In genomic region chr7:76149847-76150691, GRCh38 we compare ENCODE assay signal across 14 cellular contexts. TPM values are rescaled to one million over a fixed set of nuclear protein-coding genes. Genes with fewer than 3 reads are reported as not detected.
DNase-seq lines count a peak whose midpoint lies in the region; ATAC-seq, FAIRE-seq and TF ChIP-seq lines count a peak whose summit lies in the region.
"Had no signal": no experiment of that assay in that cellular context is flagged by ENCODE, and none has a peak within 500 bp of the region (broad histone marks: within the 10 kb centered on the region; RNA-seq: fewer than 3 reads in every experiment).

No MANE protein-coding gene starts in this region.

- H4K20me1 ChIP-seq in HepG2 (ENCODE audit: insufficient read depth, low read length): no peaks in the 10 kb centered on the region

- no peak for TF ChIP-seq EP300 in HepG2 (IDR thresholded peaks at IDR 0.05; ENCODE audit: low read depth in 2 of 2, low read length in 2 of 2)
- no peak for TF ChIP-seq EP300 in HepG2 (CRISPR knock-in tag; IDR thresholded peaks at IDR 0.05; ENCODE audit: borderline replicate concordance)
- TF ChIP-seq EP300 in stomach (IDR thresholded peaks at IDR 0.05): no peak

- ATAC-seq in right lobe of liver (peak in 3 of 4 donors; percentile 30 to 58 (median 46)), HepG2 (no peak), lower lobe of right lung (peak; percentile 12 to 45), GM18861 (IDR thresholded peaks at IDR 0.05; ENCODE audit: unreplicated experiment) (no peak)
- ATAC-seq: activated T-helper 17 cell treated with anti-CD3 and anti-CD28 coated beads, Interleukin-2, amount 50 U/mL, for 72 hours; T-cell had no signal

- no peaks in the 10 kb centered on the region for H3K9me3 ChIP-seq in right lobe of liver
- H3K9me3 ChIP-seq in HepG2 (ENCODE audit: low read length): no peaks in the 10 kb centered on the region
- H3K9me3 ChIP-seq in lower lobe of right lung: no peaks in the 10 kb centered on the region
- no peaks in the 10 kb centered on the region for H3K9me3 ChIP-seq in stomach
- H3K9me3 ChIP-seq: MG63, Peyer's patch had no signal

- POLR2A ChIA-PET in HepG2 (lab: Yijun Ruan, JAX): no interaction called here

- in situ Hi-C loops in HepG2 (cut with HindIII; ENCODE audit: extremely low pct_ligation_motif_present, low pct_unique_long_range_greater_than_20kb): no loop called here

- no peak overlapping the region for H3K27ac ChIP-seq in right lobe of liver
- no peak overlapping the region for H3K27ac ChIP-seq in HepG2 (ENCODE audit: extremely low read length, insufficient read depth, low read length)
- H3K27ac ChIP-seq in angular gyrus (ENCODE audit: low read depth, low read length): peak overlapping the region; percentile 30
- H3K27ac ChIP-seq in lower lobe of right lung: no peak overlapping the region
- no peak overlapping the region for H3K27ac ChIP-seq in stomach
- H3K27ac ChIP-seq: Peyer's patch, VCaP had no signal

- CTCF ChIA-PET in HepG2 (lab: Yijun Ruan, JAX; ENCODE audit: low intra/inter-chr PET ratio, low total read pairs): no interaction called here

- no peak overlapping the region for H3K9ac ChIP-seq in HepG2 (ENCODE audit: insufficient read depth, low read depth, low read length)

- H3K36me3 ChIP-seq in right lobe of liver (no peaks in the 10 kb centered on the region), HepG2 (replicated peaks in 1 of 2; ENCODE audit: control insufficient read depth in 1 of 2, insufficient read depth in 2 of 2, low read length in 2 of 2) (no peaks in the 10 kb centered on the region), lower lobe of right lung (no peaks in the 10 kb centered on the region), stomach (no peaks in the 10 kb centered on the region)
- H3K36me3 ChIP-seq: MG63, Peyer's patch had no signal

- no peaks in the 10 kb centered on the region for H3K79me2 ChIP-seq in HepG2 (ENCODE audit: insufficient read depth, low read length)

- H3K4me3 ChIP-seq in right lobe of liver (peak overlapping the region in 1 of 3 donors; percentile 19), HepG2 (replicated peaks in 1 of 3; ENCODE audit: insufficient read depth in 1 of 3, low read depth in 2 of 3, low read length in 3 of 3) (no peak overlapping the region), lower lobe of right lung (peak overlapping the region; percentile 8), stomach (peak overlapping the region in 3 of 4 donors; percentile 3 to 27 (median 12))
- H3K4me3 ChIP-seq: MG63, Peyer's patch had no signal

- 33% methylated on average over 3 of the region's 53 CpGs for WGBS in right lobe of liver (ENCODE audit: insufficient coverage, low coverage, low lambda C conversion rate, missing lambda C conversion rate)
- 89% methylated on average over 21 of the region's 53 CpGs for WGBS in HepG2 (ENCODE audit: low lambda C conversion rate)
- WGBS in stomach, 5 donors: 42 to 71% (median 68%) methylated on average over 28 to 53 of the region's 53 CpGs

- H3K4me1 ChIP-seq in right lobe of liver (peaks cover 0 to 16% (median 0%) of the 10 kb centered on the region in 4 donors), HepG2 (ENCODE audit: insufficient read depth, low read length) (peaks cover 21% of the 10 kb centered on the region), lower lobe of right lung (no peaks in the 10 kb centered on the region), stomach (peaks cover 0 to 9% (median 0%) of the 10 kb centered on the region in 4 donors)
- H3K4me1 ChIP-seq: Peyer's patch had no signal

- no peak overlapping the region for H2AFZ ChIP-seq in HepG2 (ENCODE audit: low read length)

- FAIRE-seq in HepG2 (lab: Jason Lieb, UNC): no peak

- no TSS peak for BruUV-seq in HepG2 (replicated peaks; lab: Mats Ljungman, UMichigan)

- TF ChIP-seq POLR2A in right lobe of liver (IDR thresholded peaks at IDR 0.05) (no peak), HepG2 (IDR thresholded peaks at IDR 0.05; ENCODE audit: insufficient read depth in 1 of 2, low read depth in 2 of 2, low read length in 2 of 2) (no peak), stomach (IDR thresholded peaks at IDR 0.05) (no peak)

- intact Hi-C loops in right lobe of liver (cut with DNase I): no loop called here
- intact Hi-C loops in HepG2 (cut with micrococcal nuclease; ENCODE audit: unreplicated experiment): no loop called here
- intact Hi-C loops in lower lobe of right lung (cut with DNase I): no loop called here
- intact Hi-C loops in stomach (cut with DNase I; ENCODE audit: low total_unique reads): no loop called here

- TF ChIP-seq CTCF in right lobe of liver (IDR thresholded peaks at IDR 0.05) (no peak), HepG2 (CRISPR knock-in tag; IDR thresholded peaks at IDR 0.05) (no peak), lower lobe of right lung (IDR thresholded peaks at IDR 0.05) (no peak), stomach (IDR thresholded peaks at IDR 0.05) (no peak)

- TF ChIP-seq RAD21 in HepG2 (CRISPR knock-in tag; IDR thresholded peaks at IDR 0.05): no peak

- no peak overlapping the region for H3K4me2 ChIP-seq in HepG2 (ENCODE audit: low read depth, low read length)

- H3K27me3 ChIP-seq in right lobe of liver (no peaks in the 10 kb centered on the region), HepG2 (ENCODE audit: control insufficient read depth in 1 of 2, insufficient read depth in 2 of 2, low read length in 2 of 2) (no peaks in the 10 kb centered on the region), lower lobe of right lung (ENCODE audit: low read depth) (peaks cover 16% of the 10 kb centered on the region), stomach (peaks cover 0 to 21% (median 8%) of the 10 kb centered on the region in 3 donors)
- H3K27me3 ChIP-seq: MG63 had no signal

- DNase-seq in right lobe of liver (no peak), HepG2 (ENCODE audit: low spot score) (no peak), lower lobe of right lung (no peak), stomach (no peak), NCI-H2029 (lab: John Stamatoyannopoulos, UW) (no peak)
- no peak for DNase-seq in activated T-cell treated with anti-CD3 and anti-CD28 coated beads, Interleukin-2, amount 50 U/mL, for 48 hours
- DNase-seq: MG63, NCI-H2029 treated with DMSO at 0.1 percent for 48 hours, Peyer's patch, T-cell had no signal

TF ChIP-seq in HepG2, 621 proteins besides CTCF, POLR2A, EP300 and RAD21 (continues in another document):
- TF ChIP-seq, protein P1, sequence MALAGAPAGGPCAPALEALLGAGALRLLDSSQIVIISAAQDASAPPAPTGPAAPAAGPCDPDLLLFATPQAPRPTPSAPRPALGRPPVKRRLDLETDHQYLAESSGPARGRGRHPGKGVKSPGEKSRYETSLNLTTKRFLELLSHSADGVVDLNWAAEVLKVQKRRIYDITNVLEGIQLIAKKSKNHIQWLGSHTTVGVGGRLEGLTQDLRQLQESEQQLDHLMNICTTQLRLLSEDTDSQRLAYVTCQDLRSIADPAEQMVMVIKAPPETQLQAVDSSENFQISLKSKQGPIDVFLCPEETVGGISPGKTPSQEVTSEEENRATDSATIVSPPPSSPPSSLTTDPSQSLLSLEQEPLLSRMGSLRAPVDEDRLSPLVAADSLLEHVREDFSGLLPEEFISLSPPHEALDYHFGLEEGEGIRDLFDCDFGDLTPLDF (CRISPR knock-in tag; IDR thresholded peaks at IDR 0.05): no peak
- TF ChIP-seq, protein P2, sequence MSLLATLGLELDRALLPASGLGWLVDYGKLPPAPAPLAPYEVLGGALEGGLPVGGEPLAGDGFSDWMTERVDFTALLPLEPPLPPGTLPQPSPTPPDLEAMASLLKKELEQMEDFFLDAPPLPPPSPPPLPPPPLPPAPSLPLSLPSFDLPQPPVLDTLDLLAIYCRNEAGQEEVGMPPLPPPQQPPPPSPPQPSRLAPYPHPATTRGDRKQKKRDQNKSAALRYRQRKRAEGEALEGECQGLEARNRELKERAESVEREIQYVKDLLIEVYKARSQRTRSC (CRISPR knock-in tag; IDR thresholded peaks at IDR 0.05; ENCODE audit: low read depth): no peak
- TF ChIP-seq PBX3 (CRISPR knock-in tag; IDR thresholded peaks at IDR 0.05; ENCODE audit: borderline replicate concordance) (no peak), ZNF724P (CRISPR knock-in tag; IDR thresholded peaks at IDR 0.05; ENCODE audit: borderline replicate concordance) (no peak)

RNA-seq across cellular contexts. Expression of gene SRRM3, which starts 51.6 kb away (rescaled TPM):
- total RNA-seq in right lobe of liver (under 1 TPM in 4 of 6 experiments, not detected in 2; 0.14 to 0.37 (median 0.19) TPM), HepG2 (2016; rRNA removed; fragmentation: Illumina TruSeq; extraction: Trizol) (0.11 and 0.13 TPM in 2 replicates), lower lobe of right lung (0.86 TPM), stomach (1 to 10 TPM in 2 of 5 donors, under 1 TPM in 1, not detected in 2; 0.37 to 6.4 (median 5.1) TPM)
- total RNA-seq in HepG2 (2016; cell fraction: cytosol; rRNA removed; fragmentation: Illumina TruSeq; extraction: Trizol; ENCODE audit: low read depth): 0.09 TPM in 1 of 2 replicates, not detected in the other
- 0.09 and 0.24 TPM in 2 replicates for total RNA-seq in HepG2 (2016; cell fraction: insoluble cytoplasmic fraction; rRNA removed; fragmentation: Illumina TruSeq; extraction: Trizol)
- 0.06 and 0.10 TPM in 2 replicates for total RNA-seq in HepG2 (2016; cell fraction: membrane; rRNA removed; fragmentation: Illumina TruSeq; extraction: Trizol)
- 0.22 and 0.47 TPM in 2 replicates for total RNA-seq in HepG2 (2016; cell fraction: nucleus; rRNA removed; fragmentation: Illumina TruSeq; extraction: Trizol)
- polyA plus RNA-seq in HepG2 (2011; rRNA removed) (0.54 and 0.59 TPM in 2 replicates), stomach (1 to 10 TPM; 3.8 to 5.6 (median 5.5) TPM)
- polyA plus RNA-seq in HepG2 (2011; cell fraction: cytosol; rRNA removed): 0.09 and 0.23 TPM in 2 replicates
- 1.7 and 2.2 TPM in 2 replicates for polyA plus RNA-seq in HepG2 (2011; cell fraction: nucleus; rRNA removed)
- 0.71 and 0.80 TPM in 2 replicates for polyA plus RNA-seq in HepG2 (2012)
- not detected in 2 replicates for polyA plus RNA-seq in HepG2 (2016; cell fraction: cytosol; fragmentation: Illumina TruSeq; extraction: Trizol; ENCODE audit: low read depth)
- polyA plus RNA-seq in HepG2 (2016; cell fraction: insoluble cytoplasmic fraction; fragmentation: Illumina TruSeq; extraction: Trizol; ENCODE audit: low read depth): 0.21 and 0.25 TPM in 2 replicates
- 0.11 TPM in 1 of 2 replicates, not detected in the other for polyA plus RNA-seq in HepG2 (2016; cell fraction: membrane; fragmentation: Illumina TruSeq; extraction: Trizol; ENCODE audit: low read depth)
- 1.1 and 1.3 TPM in 2 replicates for polyA plus RNA-seq in HepG2 (2016; cell fraction: nucleus; fragmentation: Illumina TruSeq; extraction: Trizol; ENCODE audit: insufficient read depth, low read depth)
- polyA minus RNA-seq in HepG2 (2011; rRNA and poly(A)+ RNA removed; ENCODE audit: low replicate concordance): 0.12 and 1.4 TPM in 2 replicates
- polyA minus RNA-seq in HepG2 (2011; cell fraction: cytosol; rRNA and poly(A)+ RNA removed): 0.30 TPM in 1 of 2 replicates, not detected in the other
- 0.26 and 0.37 TPM in 2 replicates for polyA minus RNA-seq in HepG2 (2011; cell fraction: nucleus; rRNA and poly(A)+ RNA removed)
- total RNA-seq: T-cell had no signal

Comparison
In these comparisons a context has a peak if more than half of its experiments do, and no peak if none do; other contexts are left out.
1. ATAC-seq: peak in right lobe of liver (3 of 4) and lower lobe of right lung (2 of 2); none in HepG2 (single experiment) and GM18861 (single experiment).
2. H3K4me3 ChIP-seq: peak in lower lobe of right lung (single experiment) and stomach (3 of 4); none in HepG2 (0 of 3).